Comparison of ENCODE assay signal across 31 cellular contexts in genomic region chr1:115123116-115123515, GRCh38.
"Had no signal": no experiment of that assay in that cellular context is flagged by ENCODE, and none has a peak within 500 bp of the region (broad histone marks: within the 10 kb centered on the region; RNA-seq: fewer than 3 reads in every experiment).

No MANE protein-coding gene starts in this region.

- H3K9me3 ChIP-seq: neutrophil, ovary, thyroid gland had no signal

- H3K27me3 ChIP-seq: adrenal gland, brain microvascular endothelial cell, esophagus muscularis mucosa, ovary, right lobe of liver, thyroid gland had no signal

- H3K4me3 Mint-ChIP-seq: activated CD4-positive, alpha-beta memory T cell treated with anti-CD3 and anti-CD28 coated beads for 36 hours; activated CD4-positive, alpha-beta T cell treated with anti-CD3 and anti-CD28 coated beads, Interleukin-2, amount 10 ng/mL, durations not matched to agents 24 days and 14 days; activated naive CD4-positive, alpha-beta T cell treated with anti-CD3 and anti-CD28 coated beads for 36 hours; activated naive CD8-positive, alpha-beta T cell treated with anti-CD3 and anti-CD28 coated beads for 36 hours; activated T-helper 1 cell treated with anti-CD3 and anti-CD28 coated beads, Interleukin-12 subunit alpha, Interleukin-12 subunit beta, Interleukin-2, Interleukin-4 antibody, amounts not matched to agents 30 ng/mL and 10 ng/mL and 1 ng/mL, durations not matched to agents 14 hours and 24 hours and 36 hours; endodermal cell; nephron; stimulated activated naive B cell treated with anti-CD40 and anti-IgM and Interleukin-4, amounts not matched to agents 10 μg/mL and 1 μg/mL and 100 μg/mL, for 72 hours had no signal

- H3K27me3 Mint-ChIP-seq: progenitor cell of endocrine pancreas had no signal

- DNase-seq: activated CD4-positive, alpha-beta memory T cell treated with anti-CD3 and anti-CD28 coated beads for 36 hours; activated CD4-positive, alpha-beta T cell treated with anti-CD3 and anti-CD28 coated beads, Interleukin-2, amount 10 ng/mL, durations not matched to agents 24 days and 14 days; activated CD8-positive, alpha-beta memory T cell treated with anti-CD3 and anti-CD28 coated beads, Interleukin-2, amount 50 U/mL, for 4 hours; activated effector memory CD4-positive, alpha-beta T cell treated with anti-CD3 and anti-CD28 coated beads, Interleukin-2, amount 50 U/mL, for 16 hours; activated naive CD4-positive, alpha-beta T cell treated with anti-CD3 and anti-CD28 coated beads for 36 hours; activated naive CD8-positive, alpha-beta T cell treated with anti-CD3 and anti-CD28 coated beads for 36 hours; activated T-cell treated with anti-CD3 and anti-CD28 coated beads, Interleukin-2, amount 50 U/mL, for 1 hour; adrenal gland; aorta; brain microvascular endothelial cell; caudate nucleus; endodermal cell; glutamatergic neuron; left cardiac atrium; left ventricle myocardium superior; ovary; right lobe of liver; stimulated activated CD4-positive, alpha-beta T cell treated with anti-CD3 and anti-CD28 coated beads, Interleukin-4, amount 100 ng/mL, for 4 hours; stimulated activated CD8-positive, alpha-beta memory T cell treated with anti-CD3 and anti-CD28 coated beads, Interleukin-4, amount 100 ng/mL, for 48 hours; stimulated activated naive B cell treated with anti-CD40 and anti-IgM and Interleukin-4, amounts not matched to agents 10 μg/mL and 1 μg/mL and 100 μg/mL, for 72 hours; stomach; thyroid gland; upper lobe of right lung; WERI-Rb-1 had no signal

- H3K4me1 Mint-ChIP-seq: activated CD4-positive, alpha-beta T cell treated with anti-CD3 and anti-CD28 coated beads, Interleukin-2, amount 10 ng/mL, durations not matched to agents 24 days and 14 days; activated naive CD8-positive, alpha-beta T cell treated with anti-CD3 and anti-CD28 coated beads for 36 hours; nephron; stimulated activated naive B cell treated with anti-CD40 and anti-IgM and Interleukin-4, amounts not matched to agents 10 μg/mL and 1 μg/mL and 100 μg/mL, for 72 hours had no signal

- H3K36me3 ChIP-seq: adrenal gland, brain microvascular endothelial cell, esophagus muscularis mucosa, neutrophil, ovary, right lobe of liver, stomach, thyroid gland, upper lobe of right lung, WERI-Rb-1 had no signal

- H3K27ac Mint-ChIP-seq: activated CD4-positive, alpha-beta memory T cell treated with anti-CD3 and anti-CD28 coated beads for 36 hours; activated CD4-positive, alpha-beta T cell treated with anti-CD3 and anti-CD28 coated beads, Interleukin-2, amount 10 ng/mL, durations not matched to agents 24 days and 14 days; activated naive CD4-positive, alpha-beta T cell treated with anti-CD3 and anti-CD28 coated beads for 36 hours; activated naive CD8-positive, alpha-beta T cell treated with anti-CD3 and anti-CD28 coated beads for 36 hours; activated T-helper 1 cell treated with anti-CD3 and anti-CD28 coated beads, Interleukin-12 subunit alpha, Interleukin-12 subunit beta, Interleukin-2, Interleukin-4 antibody, amounts not matched to agents 30 ng/mL and 10 ng/mL and 1 ng/mL, durations not matched to agents 14 hours and 24 hours and 36 hours; endodermal cell; nephron; progenitor cell of endocrine pancreas; stimulated activated naive B cell treated with anti-CD40 and anti-IgM and Interleukin-4, amounts not matched to agents 10 μg/mL and 1 μg/mL and 100 μg/mL, for 72 hours had no signal

- H3K4me1 ChIP-seq: adrenal gland, esophagus muscularis mucosa, right lobe of liver, stomach, upper lobe of right lung had no signal

- ATAC-seq: activated CD4-positive, CD25-positive, alpha-beta regulatory T cell treated with anti-CD3 and anti-CD28 coated beads, Interleukin-2, amount 50 U/mL, for 24 hours; left cardiac atrium; left ventricle myocardium superior; right lobe of liver; stimulated activated naive B cell treated with anti-CD40 and anti-IgM and Interleukin-4, amounts not matched to agents 10 μg/mL and 1 μg/mL and 100 μg/mL, for 72 hours; upper lobe of right lung had no signal

- H3K4me3 ChIP-seq: adrenal gland, esophagus muscularis mucosa, ovary, right lobe of liver, skin epidermis, stomach, thyroid gland, upper lobe of right lung had no signal

- H3K27ac ChIP-seq: adrenal gland, brain microvascular endothelial cell, esophagus muscularis mucosa, neutrophil, ovary, right lobe of liver, skin epidermis, stomach, thyroid gland, upper lobe of right lung, WERI-Rb-1 had no signal
